Comparison of ENCODE assay signal across 18 cellular contexts in the genomic region with DNA sequence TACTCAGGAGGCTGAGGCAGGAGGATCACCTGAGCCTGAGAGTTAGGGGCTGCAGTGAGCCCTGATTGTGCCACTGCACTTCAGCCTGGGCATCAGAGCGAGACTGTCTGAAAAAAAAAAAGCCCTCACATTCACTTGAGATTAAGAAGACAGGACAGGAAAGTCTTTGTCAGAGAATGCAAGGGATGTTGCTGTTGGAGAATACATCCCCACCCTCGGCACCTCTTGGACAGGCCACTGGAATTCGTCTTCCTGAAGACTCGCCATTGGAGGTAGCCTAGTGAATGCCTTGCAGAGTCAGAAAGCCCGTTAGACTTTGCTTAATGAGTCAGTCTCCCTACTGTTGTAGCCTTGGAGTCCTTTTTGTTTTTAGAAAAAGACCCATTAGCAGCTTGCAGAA.
"Had no signal": no experiment of that assay in that cellular context is flagged by ENCODE, and none has a peak within 500 bp of the region (broad histone marks: within the 10 kb centered on the region; RNA-seq: fewer than 3 reads in every experiment).

No MANE protein-coding gene starts in this region.

- H3K27me3 Mint-ChIP-seq: activated B cell treated with CpG ODN at 0.5 μM for 24 hours; activated CD4-positive, alpha-beta T cell treated with anti-CD3 and anti-CD28 coated beads, Interleukin-2, amount 10 ng/mL, durations not matched to agents 24 days and 14 days had no signal

- DNase-seq: activated B cell treated with CpG ODN at 0.5 μM for 24 hours; activated CD4-positive, alpha-beta T cell treated with anti-CD3 and anti-CD28 coated beads, Interleukin-2, amount 10 ng/mL, durations not matched to agents 24 days and 14 days; activated CD8-positive, alpha-beta T cell treated with anti-CD3 and anti-CD28 coated beads, Interleukin-2, amount 10 ng/mL, durations not matched to agents 7 days and 5 days; activated naive CD4-positive, alpha-beta T cell; erythroblast; stimulated activated CD4-positive, alpha-beta T cell treated with anti-CD3 and anti-CD28 coated beads, Interleukin-12 subunit alpha, Interleukin-12 subunit beta, amount 100 ng/mL, for 4 hours; stimulated activated CD4-positive, alpha-beta T cell treated with anti-CD3 and anti-CD28 coated beads, Interleukin-2, amount 100 ng/mL, for 24 hours; stimulated activated naive CD4-positive, alpha-beta T cell; substantia nigra; upper lobe of right lung had no signal

- H3K27me3 ChIP-seq: dorsolateral prefrontal cortex, hepatocyte, SJSA1, upper lobe of right lung had no signal

- H3K27ac Mint-ChIP-seq: activated B cell treated with CpG ODN at 0.5 μM for 24 hours; activated CD4-positive, alpha-beta T cell treated with anti-CD3 and anti-CD28 coated beads, Interleukin-2, amount 10 ng/mL, durations not matched to agents 24 days and 14 days; activated CD8-positive, alpha-beta T cell treated with anti-CD3 and anti-CD28 coated beads, Interleukin-2, amount 10 ng/mL, durations not matched to agents 7 days and 5 days; activated T-helper 1 cell treated with anti-CD3 and anti-CD28 coated beads, Interleukin-12 subunit alpha, Interleukin-12 subunit beta, Interleukin-2, Interleukin-4 antibody, amounts not matched to agents 30 ng/mL and 10 ng/mL and 1 ng/mL, durations not matched to agents 14 hours and 24 hours and 36 hours; mesothelial cell of epicardium had no signal

- H3K9me3 ChIP-seq: SJSA1, upper lobe of right lung had no signal

- H3K36me3 ChIP-seq: SJSA1, upper lobe of right lung had no signal

- H3K4me1 Mint-ChIP-seq: activated CD4-positive, alpha-beta T cell treated with anti-CD3 and anti-CD28 coated beads, Interleukin-2, amount 10 ng/mL, durations not matched to agents 24 days and 14 days; mesothelial cell of epicardium had no signal

- ATAC-seq: activated CD8-positive, alpha-beta T cell treated with anti-CD3 and anti-CD28 coated beads, Interleukin-2, amount 10 ng/mL, durations not matched to agents 7 days and 5 days had no signal

- H3K4me3 Mint-ChIP-seq: activated B cell treated with CpG ODN at 0.5 μM for 24 hours; activated CD4-positive, alpha-beta T cell treated with anti-CD3 and anti-CD28 coated beads, Interleukin-2, amount 10 ng/mL, durations not matched to agents 24 days and 14 days; activated CD8-positive, alpha-beta T cell treated with anti-CD3 and anti-CD28 coated beads, Interleukin-2, amount 10 ng/mL, durations not matched to agents 7 days and 5 days; activated T-helper 1 cell treated with anti-CD3 and anti-CD28 coated beads, Interleukin-12 subunit alpha, Interleukin-12 subunit beta, Interleukin-2, Interleukin-4 antibody, amounts not matched to agents 30 ng/mL and 10 ng/mL and 1 ng/mL, durations not matched to agents 14 hours and 24 hours and 36 hours; mesothelial cell of epicardium had no signal

- H3K4me1 ChIP-seq: SJSA1, upper lobe of right lung had no signal

- H3K27ac ChIP-seq: hepatocyte, SJSA1, upper lobe of right lung had no signal

- H3K4me3 ChIP-seq: dorsolateral prefrontal cortex, hepatocyte, SJSA1, upper lobe of right lung had no signal

- FAIRE-seq: astrocyte, bronchial epithelial cell, TTC549 had no signal
